In genomic region chr10:11610151-11610854, GRCh38 we compare ENCODE assay signal across 7 cellular contexts. TPM values are rescaled to one million over a fixed set of nuclear protein-coding genes. Genes with fewer than 3 reads are reported as not detected.
DNase-seq lines count a peak whose midpoint lies in the region; ATAC-seq and TF ChIP-seq lines count a peak whose summit lies in the region.

No MANE protein-coding gene starts in this region.

- peak overlapping the region; percentile 88 for H3K4me3 ChIP-seq in iPS-11a (ENCODE audit: low read depth, low read length)

- CTCF ChIA-PET in WTC11 (lab: Charles Lee) = interaction anchor here (1.2 kb wide), 1 partner anchor 77 kb away, joined by 4 read pairs; no protein-coding TSS in a partner anchor

- H3K27me3 Mint-ChIP-seq in HFFc6 (ENCODE audit: insufficient read depth) (no peaks in the 10 kb centered on the region), WTC11 (ENCODE audit: low read depth) (no peaks in the 10 kb centered on the region; the same call in 1 of the 2 replicates)
- no peaks in the 10 kb centered on the region for H3K27me3 Mint-ChIP-seq in stimulated activated naive B cell treated with anti-CD40 and anti-IgM and Interleukin-4, amounts not matched to agents 10 μg/mL and 1 μg/mL and 100 μg/mL, for 72 hours

- H3K9me3 Mint-ChIP-seq in HFFc6 (no peaks in the 10 kb centered on the region), WTC11 (peaks cover 9% of the 10 kb centered on the region)
- H3K9me3 Mint-ChIP-seq in stimulated activated naive B cell treated with anti-CD40 and anti-IgM and Interleukin-4, amounts not matched to agents 10 μg/mL and 1 μg/mL and 100 μg/mL, for 72 hours = peaks cover 0 to under 1% of the 10 kb centered on the region in 2 donors

- H3K4me3 Mint-ChIP-seq in HFFc6 (peak overlapping the region; percentile 95), WTC11 (peak overlapping the region; percentile 85)
- peak overlapping the region; percentile 88 for H3K4me3 Mint-ChIP-seq in stimulated activated naive B cell treated with anti-CD40 and anti-IgM and Interleukin-4, amounts not matched to agents 10 μg/mL and 1 μg/mL and 100 μg/mL, for 72 hours

- H3K36me3 Mint-ChIP-seq in HFFc6 (ENCODE audit: low read depth) (no peaks in the 10 kb centered on the region), WTC11 (0 out of 2 replicates have a peak, but pooled peaks cover 9% of the 10 kb centered on the region)
- H3K36me3 Mint-ChIP-seq in stimulated activated naive B cell treated with anti-CD40 and anti-IgM and Interleukin-4, amounts not matched to agents 10 μg/mL and 1 μg/mL and 100 μg/mL, for 72 hours = peaks cover 2 to 3% of the 10 kb centered on the region in 2 donors

- ATAC-seq in WTC11 (no peak), GM18867 (IDR thresholded peaks at IDR 0.05; ENCODE audit: unreplicated experiment) (no peak)
- ATAC-seq in stimulated activated naive B cell treated with anti-CD40 and anti-IgM and Interleukin-4, amounts not matched to agents 10 μg/mL and 1 μg/mL and 100 μg/mL, for 72 hours (replicated peaks) = no peak

- H3K4me1 Mint-ChIP-seq in HFFc6 (ENCODE audit: low read depth) (peaks cover 53% of the 10 kb centered on the region), WTC11 (peaks cover 37% of the 10 kb centered on the region)
- H3K4me1 Mint-ChIP-seq in stimulated activated naive B cell treated with anti-CD40 and anti-IgM and Interleukin-4, amounts not matched to agents 10 μg/mL and 1 μg/mL and 100 μg/mL, for 72 hours = peaks cover 29 to 49% of the 10 kb centered on the region in 2 donors

- TF ChIP-seq CTCF in HFFc6 (IDR thresholded peaks at IDR 0.05) (no peak), WTC11 (IDR thresholded peaks at IDR 0.05) (no peak)

- H3K27ac Mint-ChIP-seq in HFFc6 (peak overlapping the region; percentile 77), WTC11 (peak overlapping the region; percentile 93)
- H3K27ac Mint-ChIP-seq in stimulated activated naive B cell treated with anti-CD40 and anti-IgM and Interleukin-4, amounts not matched to agents 10 μg/mL and 1 μg/mL and 100 μg/mL, for 72 hours = peak overlapping the region; percentile 86

- POLR2A ChIA-PET in WTC11 (lab: Charles Lee) = no interaction called here

- no peak for DNase-seq in HFFc6
- no peak for DNase-seq in WTC11 (ENCODE audit: low spot score)
- no peak for DNase-seq in stimulated activated naive B cell treated with anti-CD40 and anti-IgM and Interleukin-4, amounts not matched to agents 10 μg/mL and 1 μg/mL and 100 μg/mL, for 72 hours
- no peak for DNase-seq in mucosa of gallbladder (ENCODE audit: low spot score)
- no peak for DNase-seq in middle frontal gyrus (ENCODE audit: extremely low spot score, low spot score)

TF ChIP-seq in WTC11, 78 proteins besides CTCF, POLR2A, EP300 and RAD21:
- TF ChIP-seq TP53 (CRISPR knock-in tag; IDR thresholded peaks at IDR 0.05) (no peak), IRF2 (CRISPR knock-in tag; IDR thresholded peaks at IDR 0.05; ENCODE audit: borderline replicate concordance, low read depth) (no peak), FOXK1 (CRISPR knock-in tag; IDR thresholded peaks at IDR 0.05) (no peak), ZNF317 (CRISPR knock-in tag; IDR thresholded peaks at IDR 0.05; ENCODE audit: borderline replicate concordance, low read depth) (no peak), ZNF232 (CRISPR knock-in tag; IDR thresholded peaks at IDR 0.05) (no peak), RELA (CRISPR knock-in tag; IDR thresholded peaks at IDR 0.05; ENCODE audit: borderline replicate concordance) (no peak), MLX (CRISPR knock-in tag; IDR thresholded peaks at IDR 0.05) (no peak)

RNA-seq across cellular contexts. Expression of gene USP6NL, which starts 1.1 kb away (rescaled TPM):
- total RNA-seq in HFFc6 (2021; fragmentation: NEBNext Ultra II Directional; extraction: Animal tissue kit (Norgen Biotek cat#: 25700)) = 10 to 100 TPM in 5 of 6 experiments, 1 to 10 TPM in 1; 9.8 to 13.3 (median 11.8) TPM
- total RNA-seq in WTC11 (2021) = 19.5 to 21.4 TPM (median 20.1 TPM) in 3 replicates
- total RNA-seq in mucosa of gallbladder = 14.6 TPM
